ENCODE assay signal across 1 cellular context in genomic region chr11:91261513-91261912, GRCh38.
TF ChIP-seq lines count a peak whose summit lies in the region.

No MANE protein-coding gene starts in this region.

TF ChIP-seq in GM12878, 131 proteins besides CTCF, POLR2A, EP300 and RAD21 (continued from another document):
- TF ChIP-seq, protein P1, sequence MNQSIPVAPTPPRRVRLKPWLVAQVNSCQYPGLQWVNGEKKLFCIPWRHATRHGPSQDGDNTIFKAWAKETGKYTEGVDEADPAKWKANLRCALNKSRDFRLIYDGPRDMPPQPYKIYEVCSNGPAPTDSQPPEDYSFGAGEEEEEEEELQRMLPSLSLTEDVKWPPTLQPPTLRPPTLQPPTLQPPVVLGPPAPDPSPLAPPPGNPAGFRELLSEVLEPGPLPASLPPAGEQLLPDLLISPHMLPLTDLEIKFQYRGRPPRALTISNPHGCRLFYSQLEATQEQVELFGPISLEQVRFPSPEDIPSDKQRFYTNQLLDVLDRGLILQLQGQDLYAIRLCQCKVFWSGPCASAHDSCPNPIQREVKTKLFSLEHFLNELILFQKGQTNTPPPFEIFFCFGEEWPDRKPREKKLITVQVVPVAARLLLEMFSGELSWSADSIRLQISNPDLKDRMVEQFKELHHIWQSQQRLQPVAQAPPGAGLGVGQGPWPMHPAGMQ (IDR thresholded peaks at IDR 0.05; ENCODE audit: borderline replicate concordance), result no peak
- TF ChIP-seq, protein P2, sequence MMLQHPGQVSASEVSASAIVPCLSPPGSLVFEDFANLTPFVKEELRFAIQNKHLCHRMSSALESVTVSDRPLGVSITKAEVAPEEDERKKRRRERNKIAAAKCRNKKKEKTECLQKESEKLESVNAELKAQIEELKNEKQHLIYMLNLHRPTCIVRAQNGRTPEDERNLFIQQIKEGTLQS (IDR thresholded peaks at IDR 0.05; ENCODE audit: borderline replicate concordance, extremely low read depth, low read depth, low read length), result no peak
- TF ChIP-seq EGR1 (IDR thresholded peaks at IDR 0.05; ENCODE audit: borderline replicate concordance in 1 of 2, low read depth in 2 of 2, low read length in 2 of 2) (no peak), MEF2B (IDR thresholded peaks at IDR 0.05; ENCODE audit: partially characterized antibody, poor library complexity, severe bottlenecking) (no peak), NBN (IDR thresholded peaks at IDR 0.05) (no peak)
- TF ChIP-seq, protein P3, sequence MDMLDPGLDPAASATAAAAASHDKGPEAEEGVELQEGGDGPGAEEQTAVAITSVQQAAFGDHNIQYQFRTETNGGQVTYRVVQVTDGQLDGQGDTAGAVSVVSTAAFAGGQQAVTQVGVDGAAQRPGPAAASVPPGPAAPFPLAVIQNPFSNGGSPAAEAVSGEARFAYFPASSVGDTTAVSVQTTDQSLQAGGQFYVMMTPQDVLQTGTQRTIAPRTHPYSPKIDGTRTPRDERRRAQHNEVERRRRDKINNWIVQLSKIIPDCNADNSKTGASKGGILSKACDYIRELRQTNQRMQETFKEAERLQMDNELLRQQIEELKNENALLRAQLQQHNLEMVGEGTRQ (IDR thresholded peaks at IDR 0.05; ENCODE audit: borderline replicate concordance, low read depth, low read length), result no peak
